In genomic region chr19:32599736-32600157, GRCh38 we compare ENCODE assay signal across 8 cellular contexts. TPM values are rescaled to one million over a fixed set of nuclear protein-coding genes. Genes with fewer than 3 reads are reported as not detected.
DNase-seq lines count a peak whose midpoint lies in the region; ATAC-seq and TF ChIP-seq lines count a peak whose summit lies in the region.

No MANE protein-coding gene starts in this region.

- ATAC-seq in activated T-cell treated with anti-CD3 and anti-CD28 coated beads, Interleukin-2, amount 50 U/mL, for 72 hours (replicated peaks in 1 of 2), result peak; percentile 45 to 62
- ATAC-seq in foreskin keratinocyte (peak; percentile 57), HG02623 (IDR thresholded peaks at IDR 0.05; ENCODE audit: unreplicated experiment) (no peak)

- H3K27me3 ChIP-seq in HL-60 (ENCODE audit: insufficient read depth, poor library complexity, severe bottlenecking), result no peaks in the 10 kb centered on the region
- H3K27me3 ChIP-seq in NT2/D1 (ENCODE audit: insufficient read depth, insufficient read length), result no peaks in the 10 kb centered on the region
- H3K27me3 ChIP-seq in foreskin keratinocyte, result no peaks in the 10 kb centered on the region
- H3K27me3 ChIP-seq in parathyroid adenoma (ENCODE audit: control insufficient read depth, insufficient read depth, low read length), result no peaks in the 10 kb centered on the region

- no peak overlapping the region for H3K4me2 ChIP-seq in parathyroid adenoma (ENCODE audit: low read length)

- no peak overlapping the region for H2AFZ ChIP-seq in parathyroid adenoma

- H3K4me3 Mint-ChIP-seq in activated T-cell treated with anti-CD3 and anti-CD28 coated beads, Interleukin-2, amount 50 U/mL, for 72 hours, result peak overlapping the region in 1 of 2 donors; percentile 42

- no peaks in the 10 kb centered on the region for H3K27me3 Mint-ChIP-seq in activated T-cell treated with anti-CD3 and anti-CD28 coated beads, Interleukin-2, amount 50 U/mL, for 72 hours (ENCODE audit: low read depth)

- H3K9ac ChIP-seq in NT2/D1 (ENCODE audit: insufficient read length, low read depth), result no peak overlapping the region
- no peak overlapping the region for H3K9ac ChIP-seq in parathyroid adenoma

- H3K27ac Mint-ChIP-seq in activated T-cell treated with anti-CD3 and anti-CD28 coated beads, Interleukin-2, amount 50 U/mL, for 72 hours, result peak overlapping the region; percentile 64

- H3K9me3 ChIP-seq in NT2/D1 (ENCODE audit: insufficient read depth, low read length) (no peaks in the 10 kb centered on the region), parathyroid adenoma (ENCODE audit: control insufficient read depth, low read length) (no peaks in the 10 kb centered on the region)

- H3K27ac ChIP-seq in HL-60 (replicated peaks) (no peak overlapping the region), foreskin keratinocyte (no peak overlapping the region), parathyroid adenoma (no peak overlapping the region)

- TF ChIP-seq CTCF in HL-60 (IDR thresholded peaks at IDR 0.05; ENCODE audit: insufficient read depth, low read length) (peak; percentile 83), foreskin keratinocyte (conservative IDR thresholded peaks at IDR 0.05) (peak; percentile 78), parathyroid adenoma (IDR thresholded peaks at IDR 0.05) (peak; percentile 89)

- peaks cover 14% of the 10 kb centered on the region for H3K4me1 Mint-ChIP-seq in activated T-cell treated with anti-CD3 and anti-CD28 coated beads, Interleukin-2, amount 50 U/mL, for 72 hours (ENCODE audit: low read depth)

- DNase-seq in D341Med (ENCODE audit: low spot score), result peak; percentile 62
- DNase-seq in HL-60 (ENCODE audit: low read depth in 1 of 2, low spot score in 1 of 2), result peak in 1 of 2 experiments; percentile 46
- DNase-seq in NT2/D1 (ENCODE audit: low read depth, low spot score), result peak; percentile 15
- DNase-seq in activated T-cell treated with anti-CD3 and anti-CD28 coated beads, Interleukin-2, amount 50 U/mL, for 72 hours, result peak; percentile 27 to 60
- peak in 1 of 2 donors; percentile 28 for DNase-seq in foreskin keratinocyte
- no peak for DNase-seq in GOT3 (lab: John Stamatoyannopoulos, UW)

- peaks cover 3 to 9% of the 10 kb centered on the region in 2 donors for H3K36me3 Mint-ChIP-seq in activated T-cell treated with anti-CD3 and anti-CD28 coated beads, Interleukin-2, amount 50 U/mL, for 72 hours (ENCODE audit: insufficient read depth in 2 of 2)

- H3K4me1 ChIP-seq in NT2/D1 (ENCODE audit: insufficient read depth, insufficient read length) (no peaks in the 10 kb centered on the region), foreskin keratinocyte (no peaks in the 10 kb centered on the region), parathyroid adenoma (no peaks in the 10 kb centered on the region)

- no peaks in the 10 kb centered on the region for H3K9me3 Mint-ChIP-seq in activated T-cell treated with anti-CD3 and anti-CD28 coated beads, Interleukin-2, amount 50 U/mL, for 72 hours

- peaks cover 41% of the 10 kb centered on the region for H3K36me3 ChIP-seq in NT2/D1 (ENCODE audit: insufficient read depth, insufficient read length, low read length)
- H3K36me3 ChIP-seq in parathyroid adenoma (ENCODE audit: control insufficient read depth, insufficient read depth, low read length), result no peaks in the 10 kb centered on the region

- H3K4me3 ChIP-seq in HL-60 (replicated peaks; ENCODE audit: insufficient read depth, low read length) (no peak overlapping the region), NT2/D1 (ENCODE audit: insufficient read length, low read depth) (no peak overlapping the region), parathyroid adenoma (ENCODE audit: low read depth, low read length) (no peak overlapping the region)

- H3K79me2 ChIP-seq in parathyroid adenoma, result no peaks in the 10 kb centered on the region

RNA-seq across cellular contexts. Expression of gene PDCD5, which starts 18.8 kb away (rescaled TPM):
- total RNA-seq in activated T-cell treated with anti-CD3 and anti-CD28 coated beads, Interleukin-2, amount 50 U/mL, for 72 hours, result 100 to 1,000 TPM in 1 of 2 donors, 10 to 100 TPM in 1; 96.6 to 100 TPM
- total RNA-seq in foreskin keratinocyte, result 247 and 276 TPM in 2 replicates
- 324 and 348 TPM in 2 replicates for polyA plus RNA-seq in foreskin keratinocyte
